In the genomic region with DNA sequence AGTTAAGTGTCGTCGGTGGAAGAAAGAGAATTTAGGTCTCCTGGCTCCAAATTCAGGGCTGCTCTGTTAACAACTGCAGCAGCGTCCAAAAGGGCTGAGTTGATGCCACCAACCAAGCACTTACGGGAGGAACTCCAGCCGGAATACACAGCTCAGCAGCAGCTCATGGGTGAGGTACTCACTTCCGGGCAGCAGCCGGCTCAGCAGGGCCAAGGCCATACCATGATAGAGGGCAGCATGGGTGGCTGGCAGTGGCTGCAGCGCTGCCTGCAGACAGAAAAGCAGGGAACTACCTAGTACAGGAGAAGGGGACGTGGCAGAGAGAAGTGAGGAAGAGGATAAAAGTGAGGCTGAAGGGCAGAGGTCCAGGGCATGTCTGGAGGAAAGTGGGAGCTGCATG, we compare ENCODE assay signal across 30 cellular contexts. TPM values are rescaled to one million over a fixed set of nuclear protein-coding genes. Genes with fewer than 3 reads are reported as not detected.
"Had no signal": no experiment of that assay in that cellular context is flagged by ENCODE, and none has a peak within 500 bp of the region (broad histone marks: within the 10 kb centered on the region; RNA-seq: fewer than 3 reads in every experiment).

No MANE protein-coding gene starts in this region.

- H2AFZ ChIP-seq: neural progenitor cell had no signal

- H3K9me3 Mint-ChIP-seq: activated B cell treated with CpG ODN at 0.5 μM for 24 hours; activated CD8-positive, alpha-beta T cell treated with anti-CD3 and anti-CD28 coated beads for 36 hours; activated naive CD4-positive, alpha-beta T cell treated with anti-CD3 and anti-CD28 coated beads, Interleukin-2, amount 50 U/mL, for 72 hours; activated T-cell treated with anti-CD3 and anti-CD28 coated beads, Interleukin-2, amount 50 U/mL, for 72 hours; natural killer cell; neural progenitor cell; stimulated activated naive CD8-positive, alpha-beta T cell treated with anti-CD3 and anti-CD28 coated beads, Interleukin-15, Interleukin-2, amounts not matched to agents 100 ng/mL and 50 ng/mL, for 24 hours; T-cell; T-helper 2 cell treated with Interferon-gamma antibody and Interleukin-4, amounts not matched to agents 5 μg/mL and 100 μg/mL, for 36 hours had no signal

- H3K4me3 Mint-ChIP-seq: activated B cell treated with CpG ODN at 0.5 μM for 24 hours; activated CD8-positive, alpha-beta T cell treated with anti-CD3 and anti-CD28 coated beads for 36 hours; activated T-cell treated with anti-CD3 and anti-CD28 coated beads, Interleukin-2, amount 50 U/mL, for 72 hours; natural killer cell; neural progenitor cell; stimulated activated naive CD8-positive, alpha-beta T cell treated with anti-CD3 and anti-CD28 coated beads, Interleukin-15, Interleukin-2, amounts not matched to agents 100 ng/mL and 50 ng/mL, for 24 hours; T-cell; T-helper 2 cell treated with Interferon-gamma antibody and Interleukin-4, amounts not matched to agents 5 μg/mL and 100 μg/mL, for 36 hours had no signal

- H3K27me3 Mint-ChIP-seq: activated B cell treated with CpG ODN at 0.5 μM for 24 hours; activated CD8-positive, alpha-beta T cell treated with anti-CD3 and anti-CD28 coated beads for 36 hours; stimulated activated naive CD8-positive, alpha-beta T cell treated with anti-CD3 and anti-CD28 coated beads, Interleukin-15, Interleukin-2, amounts not matched to agents 100 ng/mL and 50 ng/mL, for 24 hours; T-cell had no signal

- H3K27ac ChIP-seq: epithelial cell of prostate, esophagus squamous epithelium, heart right ventricle, left lung, neural progenitor cell, right atrium auricular region, thoracic aorta, uterus had no signal

- H3K4me1 Mint-ChIP-seq: activated B cell treated with CpG ODN at 0.5 μM for 24 hours, natural killer cell, neural progenitor cell, T-cell had no signal

- DNase-seq: activated B cell treated with CpG ODN at 0.5 μM for 24 hours; activated CD4-positive, alpha-beta T cell treated with anti-CD3 and anti-CD28 coated beads, Interleukin-2, amount 50 U/mL, for 1 hour; activated CD8-positive, alpha-beta T cell treated with anti-CD3 and anti-CD28 coated beads for 36 hours; activated naive CD4-positive, alpha-beta T cell; activated T-cell treated with anti-CD3 and anti-CD28 coated beads, Interleukin-2, amount 50 U/mL, for 72 hours; anterior cingulate cortex; dermis blood vessel endothelial cell; effector CD4-positive, alpha-beta T cell; esophagus squamous epithelium; foreskin melanocyte; heart right ventricle; kidney glomerular epithelial cell; mesendoderm; natural killer cell; occipital lobe; stimulated activated CD4-positive, alpha-beta T cell treated with anti-CD3 and anti-CD28 coated beads, Interleukin-2, amount 100 ng/mL, for 48 hours; T-cell; trophoblast cell; uterus had no signal

- H3K9ac ChIP-seq: neural progenitor cell had no signal

- H3K4me3 ChIP-seq: esophagus squamous epithelium, heart right ventricle, left lung, lung, neural progenitor cell, right atrium auricular region, thoracic aorta, uterus had no signal

- ATAC-seq: activated CD8-positive, alpha-beta T cell treated with anti-CD3 and anti-CD28 coated beads for 36 hours; activated naive CD4-positive, alpha-beta T cell treated with anti-CD3 and anti-CD28 coated beads, Interleukin-2, amount 50 U/mL, for 72 hours; activated T-cell treated with anti-CD3 and anti-CD28 coated beads, Interleukin-2, amount 50 U/mL, for 72 hours; heart right ventricle; left lung; natural killer cell; T-cell had no signal

- H3K4me2 ChIP-seq: neural progenitor cell had no signal

- H3K27ac Mint-ChIP-seq: activated B cell treated with CpG ODN at 0.5 μM for 24 hours; activated CD8-positive, alpha-beta T cell treated with anti-CD3 and anti-CD28 coated beads for 36 hours; activated T-cell treated with anti-CD3 and anti-CD28 coated beads, Interleukin-2, amount 50 U/mL, for 72 hours; natural killer cell; neural progenitor cell; stimulated activated naive CD8-positive, alpha-beta T cell treated with anti-CD3 and anti-CD28 coated beads, Interleukin-15, Interleukin-2, amounts not matched to agents 100 ng/mL and 50 ng/mL, for 24 hours; T-cell; T-helper 2 cell treated with Interferon-gamma antibody and Interleukin-4, amounts not matched to agents 5 μg/mL and 100 μg/mL, for 36 hours had no signal

- FAIRE-seq: bronchial epithelial cell, colon had no signal

- H3K36me3 ChIP-seq: neural progenitor cell, uterus had no signal

- H3K4me1 ChIP-seq: heart right ventricle, left lung, neural progenitor cell, right atrium auricular region, uterus had no signal

- H3K27me3 ChIP-seq: esophagus squamous epithelium, heart right ventricle, left lung, neural progenitor cell, right atrium auricular region, uterus had no signal

- H3K9me3 ChIP-seq: esophagus squamous epithelium, heart right ventricle, left lung, right atrium auricular region, thoracic aorta, uterus had no signal

RNA-seq across cellular contexts. Expression of a gene that starts 8.0 kb away (rescaled TPM):
- total RNA-seq: bronchial epithelial cell, dermis blood vessel endothelial cell, occipital lobe had no signal

RNA-seq across cellular contexts. Expression of a gene that starts 27.9 kb away (rescaled TPM):
- total RNA-seq: natural killer cell had no signal
